Comparison of ENCODE assay signal across 9 cellular contexts in genomic region chr4:64584981-64585557, GRCh38.
DNase-seq lines count a peak whose midpoint lies in the region; ATAC-seq, FAIRE-seq and TF ChIP-seq lines count a peak whose summit lies in the region.
"Had no signal": no experiment of that assay in that cellular context is flagged by ENCODE, and none has a peak within 500 bp of the region (broad histone marks: within the 10 kb centered on the region; RNA-seq: fewer than 3 reads in every experiment).

No MANE protein-coding gene starts in this region.

- H3K27ac ChIP-seq in C4-2B (no peak overlapping the region), uterus (no peak overlapping the region), substantia nigra (ENCODE audit: low read depth, low read length, poor library complexity, severe bottlenecking) (no peak overlapping the region)
- H3K27ac ChIP-seq: tibial artery had no signal

- no peak for TF ChIP-seq POLR2A in uterus (IDR thresholded peaks at IDR 0.05)

- no peaks in the 10 kb centered on the region for H3K36me3 ChIP-seq in uterus
- H3K36me3 ChIP-seq: tibial artery had no signal

- FAIRE-seq in GM18507 (lab: Jason Lieb, UNC) (no peak), TTC549 (lab: Jason Lieb, UNC) (peak; percentile 97)

- ATAC-seq in left cardiac atrium: no peak
- ATAC-seq in HG03280 (IDR thresholded peaks at IDR 0.05; ENCODE audit: unreplicated experiment): no peak

- no peaks in the 10 kb centered on the region for H3K27me3 ChIP-seq in uterus
- H3K27me3 ChIP-seq: tibial artery had no signal

- H3K9me3 ChIP-seq in uterus: peaks cover 0 to 3% of the 10 kb centered on the region in 2 donors

- TF ChIP-seq CTCF in C4-2B (conservative IDR thresholded peaks at IDR 0.05): peak; percentile 67
- TF ChIP-seq CTCF in uterus (IDR thresholded peaks at IDR 0.05): peak; percentile 22 to 45 (median 26)

- H3K4me1 ChIP-seq in uterus: no peaks in the 10 kb centered on the region
- H3K4me1 ChIP-seq: tibial artery had no signal

- DNase-seq in GM18507 (ENCODE audit: extremely low spot score, insufficient read length, low read depth) (peak; percentile 1), M059J (ENCODE audit: low read depth) (peak; percentile 36), left cardiac atrium (peak; percentile 36), uterus (no peak), substantia nigra (lab: John Stamatoyannopoulos, UW) (no peak)

- intact Hi-C loops in left cardiac atrium (cut with DNase I): loop anchor here in 1 of 2 donors (5.0 kb wide), 1 partner anchor 428 kb away; no protein-coding TSS in a partner anchor
- intact Hi-C loops in uterus (cut with DNase I; ENCODE audit: low total_unique reads): no loop called here

- H3K4me3 ChIP-seq in uterus: no peak overlapping the region
- H3K4me3 ChIP-seq: tibial artery had no signal

Comparison
In these comparisons a context has a peak if more than half of its experiments do, and no peak if none do; other contexts are left out.
1. DNase-seq: peak in GM18507 (single experiment), M059J (single experiment) and left cardiac atrium (single experiment); none in uterus (0 of 2) and substantia nigra (0 of 49).